17 cellular contexts compared by ENCODE assay signal in the genomic region with DNA sequence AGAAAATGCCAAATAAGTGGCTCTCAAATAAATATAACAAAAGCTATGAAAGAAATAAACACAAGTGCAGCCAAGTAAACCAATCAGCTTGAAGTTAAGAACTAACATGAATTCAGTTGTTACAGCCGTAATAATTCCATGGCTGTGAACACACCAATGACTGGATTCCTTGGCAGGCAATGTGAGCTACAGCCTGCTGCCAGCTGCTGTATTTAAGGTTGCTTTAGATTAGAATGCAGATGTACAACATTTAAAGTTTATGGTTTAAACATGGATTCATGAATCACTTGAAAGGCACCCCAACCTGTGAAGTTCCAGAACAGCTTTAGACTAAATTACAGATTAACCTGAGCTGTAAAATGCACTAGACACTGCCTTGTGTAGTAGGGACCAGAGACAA.
DNase-seq lines count a peak whose midpoint lies in the region; ATAC-seq and TF ChIP-seq lines count a peak whose summit lies in the region.
"Had no signal": no experiment of that assay in that cellular context is flagged by ENCODE, and none has a peak within 500 bp of the region (broad histone marks: within the 10 kb centered on the region; RNA-seq: fewer than 3 reads in every experiment).

No MANE protein-coding gene starts in this region.

- H3K27me3 ChIP-seq in IMR-90 (ENCODE audit: control insufficient read depth, insufficient read depth, low read length) = no peaks in the 10 kb centered on the region
- H3K27me3 ChIP-seq: SJCRH30 had no signal

- no peak for TF ChIP-seq CTCF in IMR-90 (conservative IDR thresholded peaks at IDR 0.05; ENCODE audit: low read depth, low read length)

- ATAC-seq in IMR-90 (ENCODE audit: low read depth) = peak; percentile 24; the same call in 1 of the 2 replicates
- ATAC-seq: HepG2 had no signal

- no peak for TF ChIP-seq POLR2A in IMR-90 (IDR thresholded peaks at IDR 0.05; ENCODE audit: low read depth, low read length)

- no peaks in the 10 kb centered on the region for H3K4me1 ChIP-seq in IMR-90 (ENCODE audit: control insufficient read depth, insufficient read depth, low read length)

- WGBS in IMR-90 (ENCODE audit: extremely low coverage in 2 of 2, insufficient read length in 1 of 2), 2 experiments = 13% methylated on average over 1 of the region's 1 CpG; no CpG with 5 or more reads in 1 of the 2 experiments

- no peaks in the 10 kb centered on the region for H3K36me3 ChIP-seq in IMR-90 (ENCODE audit: control insufficient read depth, insufficient read depth, low read length)
- H3K36me3 ChIP-seq: SJCRH30 had no signal

- no peak overlapping the region for H4K8ac ChIP-seq in IMR-90 (ENCODE audit: low read depth in 2 of 2, low read length in 2 of 2)

- H2AFZ ChIP-seq in IMR-90 (replicated peaks; ENCODE audit: low read length, poor library complexity) = no peak overlapping the region

- H3K56ac ChIP-seq in IMR-90 (ENCODE audit: extremely low read depth, insufficient read depth, low read length) = no peak overlapping the region

- in situ Hi-C loops in IMR-90 (cut with MboI; ENCODE audit: low sequenced_read_pairs) = no loop called here

- dilution Hi-C loops in IMR-90 (cut with HindIII; ENCODE audit: low sequenced_read_pairs, unreplicated experiment) = no loop called here

- no peak overlapping the region for H3K4ac ChIP-seq in IMR-90 (ENCODE audit: low read depth, low read length)

- no peak overlapping the region for H3K14ac ChIP-seq in IMR-90 (replicated peaks; ENCODE audit: low read depth, low read length)

- DNase-seq in IMR-90 (no peak), astrocyte of the hippocampus (ENCODE audit: low read depth, low spot score) (peak; percentile 39), left kidney (ENCODE audit: low read depth, low spot score) (peak; percentile 49), superior temporal gyrus (ENCODE audit: extremely low spot score) (peak; percentile 48), posterior vena cava (ENCODE audit: low spot score) (no peak), SHP77 (lab: John Stamatoyannopoulos, UW) (no peak)
- no peak for DNase-seq in activated CD4-positive, alpha-beta T cell treated with anti-CD3 and anti-CD28 coated beads, Interleukin-2, amount 50 U/mL, for 1 hour
- DNase-seq: Calu3; CD4-positive, CD25-positive, alpha-beta regulatory T cell; DMS79; H7; NCI-H1092 treated with DMSO at 0.1 percent for 48 hours; NCI-H69; OCI-M1 had no signal

- H3K27ac ChIP-seq in IMR-90 (ENCODE audit: insufficient read depth, low read length) = no peak overlapping the region
- H3K27ac ChIP-seq: RWPE1, SJCRH30 had no signal

- no peak overlapping the region for H3K18ac ChIP-seq in IMR-90 (ENCODE audit: low read depth, low read length)

- no peak overlapping the region for H2AK5ac ChIP-seq in IMR-90 (ENCODE audit: low read depth, low read length)

- intact Hi-C loops in IMR-90 (cut with micrococcal nuclease) = no loop called here
- intact Hi-C loops in posterior vena cava (cut with DNase I) = no loop called here

- H4K91ac ChIP-seq in IMR-90 (ENCODE audit: insufficient read depth, low read depth, low read length) = no peak overlapping the region

- no peak overlapping the region for H2BK5ac ChIP-seq in IMR-90 (ENCODE audit: low read depth, low read length, poor library complexity, severe bottlenecking)

- no peaks in the 10 kb centered on the region for H3K9me1 ChIP-seq in IMR-90 (ENCODE audit: insufficient read depth, low read length)

- no peak overlapping the region for H3K23ac ChIP-seq in IMR-90 (ENCODE audit: low read depth, low read length)

- no peak overlapping the region for H3K9ac ChIP-seq in IMR-90 (ENCODE audit: low read depth, low read length)

- no peak overlapping the region for H3K4me3 ChIP-seq in IMR-90 (ENCODE audit: insufficient read depth, low read depth, low read length)
- H3K4me3 ChIP-seq: SJCRH30 had no signal

- CTCF ChIA-PET in IMR-90 (lab: Yijun Ruan, JAX) = interaction anchor here (0.6 kb wide), 1 partner anchor 624 kb away, joined by 3 read pairs; no protein-coding TSS in a partner anchor

- H4K5ac ChIP-seq in IMR-90 (ENCODE audit: low read depth, low read length) = no peak overlapping the region

- TF ChIP-seq RAD21 in IMR-90 (IDR thresholded peaks at IDR 0.05; ENCODE audit: low read length) = no peak

- no peaks in the 10 kb centered on the region for H4K20me1 ChIP-seq in IMR-90 (ENCODE audit: insufficient read depth, low read length)

- H3K4me2 ChIP-seq in IMR-90 (ENCODE audit: low read depth, low read length) = no peak overlapping the region

- BruUV-seq in IMR-90 (replicated peaks; lab: Mats Ljungman, UMichigan) = no TSS peak

- no peak overlapping the region for H2AK9ac ChIP-seq in IMR-90 (replicated peaks; ENCODE audit: low read depth, low read length, poor library complexity)

- peaks cover 6% of the 10 kb centered on the region; the same call in 1 of the 2 replicates for H3K9me3 ChIP-seq in IMR-90 (ENCODE audit: control insufficient read depth, insufficient read depth, low read length)

- H2BK120ac ChIP-seq in IMR-90 (ENCODE audit: low read depth, low read length) = no peak overlapping the region

- no peak overlapping the region for H2BK20ac ChIP-seq in IMR-90 (ENCODE audit: low read depth, low read length)

- H3K79me1 ChIP-seq in IMR-90 (ENCODE audit: low read depth in 1 of 2, low read length in 2 of 2) = no peaks in the 10 kb centered on the region

- no peak overlapping the region for H2BK15ac ChIP-seq in IMR-90 (ENCODE audit: low read depth, low read length)

- POLR2A ChIA-PET in IMR-90 (lab: Charles Lee; ENCODE audit: unreplicated experiment) = no interaction called here

TF ChIP-seq in IMR-90, 13 proteins besides CTCF, POLR2A, EP300 and RAD21:
- TF ChIP-seq BHLHE40 (IDR thresholded peaks at IDR 0.05; ENCODE audit: low read depth, low read length) = no peak
- TF ChIP-seq, protein P1, sequence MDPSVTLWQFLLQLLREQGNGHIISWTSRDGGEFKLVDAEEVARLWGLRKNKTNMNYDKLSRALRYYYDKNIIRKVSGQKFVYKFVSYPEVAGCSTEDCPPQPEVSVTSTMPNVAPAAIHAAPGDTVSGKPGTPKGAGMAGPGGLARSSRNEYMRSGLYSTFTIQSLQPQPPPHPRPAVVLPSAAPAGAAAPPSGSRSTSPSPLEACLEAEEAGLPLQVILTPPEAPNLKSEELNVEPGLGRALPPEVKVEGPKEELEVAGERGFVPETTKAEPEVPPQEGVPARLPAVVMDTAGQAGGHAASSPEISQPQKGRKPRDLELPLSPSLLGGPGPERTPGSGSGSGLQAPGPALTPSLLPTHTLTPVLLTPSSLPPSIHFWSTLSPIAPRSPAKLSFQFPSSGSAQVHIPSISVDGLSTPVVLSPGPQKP (IDR thresholded peaks at IDR 0.05; ENCODE audit: borderline replicate concordance, low read depth, low read length) = no peak
- no peak for TF ChIP-seq MXI1 (IDR thresholded peaks at IDR 0.05; ENCODE audit: borderline replicate concordance, low read depth, low read length)
- no peak for TF ChIP-seq RCOR1 (IDR thresholded peaks at IDR 0.05; ENCODE audit: insufficient replicate concordance, low read length)
- TF ChIP-seq MAZ (IDR thresholded peaks at IDR 0.05; ENCODE audit: borderline replicate concordance, low read depth, low read length) = no peak
- TF ChIP-seq NFE2L2 (IDR thresholded peaks at IDR 0.05; ENCODE audit: low read depth, low read length) = no peak
- no peak for TF ChIP-seq RFX5 (IDR thresholded peaks at IDR 0.05; ENCODE audit: low read depth, low read length)
- TF ChIP-seq CHD1 (IDR thresholded peaks at IDR 0.05; ENCODE audit: low read depth, low read length) = no peak
- TF ChIP-seq, protein P2, sequence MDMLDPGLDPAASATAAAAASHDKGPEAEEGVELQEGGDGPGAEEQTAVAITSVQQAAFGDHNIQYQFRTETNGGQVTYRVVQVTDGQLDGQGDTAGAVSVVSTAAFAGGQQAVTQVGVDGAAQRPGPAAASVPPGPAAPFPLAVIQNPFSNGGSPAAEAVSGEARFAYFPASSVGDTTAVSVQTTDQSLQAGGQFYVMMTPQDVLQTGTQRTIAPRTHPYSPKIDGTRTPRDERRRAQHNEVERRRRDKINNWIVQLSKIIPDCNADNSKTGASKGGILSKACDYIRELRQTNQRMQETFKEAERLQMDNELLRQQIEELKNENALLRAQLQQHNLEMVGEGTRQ (IDR thresholded peaks at IDR 0.05; ENCODE audit: low read depth, low read length) = no peak
- TF ChIP-seq SMC3 (IDR thresholded peaks at IDR 0.05; ENCODE audit: low read depth, low read length) = no peak
- TF ChIP-seq CEBPB (IDR thresholded peaks at IDR 0.05; ENCODE audit: low read depth, low read length) = no peak
- no peak for TF ChIP-seq MAFK (IDR thresholded peaks at IDR 0.05; ENCODE audit: low read depth, low read length)
- no peak for TF ChIP-seq FOS (IDR thresholded peaks at IDR 0.05; ENCODE audit: low read depth, low read length)

Comparison
In these comparisons a context has a peak if more than half of its experiments do, and no peak if none do; other contexts are left out.
1. DNase-seq: peak in astrocyte of the hippocampus (single experiment), left kidney (single experiment) and superior temporal gyrus (single experiment); none in IMR-90 (single experiment), activated CD4-positive, alpha-beta T cell treated with anti-CD3 and anti-CD28 coated beads, Interleukin-2, amount 50 U/mL, for 1 hour (single experiment), posterior vena cava (single experiment) and SHP77 (0 of 2).